8 cellular contexts compared by ENCODE assay signal in the genomic region with DNA sequence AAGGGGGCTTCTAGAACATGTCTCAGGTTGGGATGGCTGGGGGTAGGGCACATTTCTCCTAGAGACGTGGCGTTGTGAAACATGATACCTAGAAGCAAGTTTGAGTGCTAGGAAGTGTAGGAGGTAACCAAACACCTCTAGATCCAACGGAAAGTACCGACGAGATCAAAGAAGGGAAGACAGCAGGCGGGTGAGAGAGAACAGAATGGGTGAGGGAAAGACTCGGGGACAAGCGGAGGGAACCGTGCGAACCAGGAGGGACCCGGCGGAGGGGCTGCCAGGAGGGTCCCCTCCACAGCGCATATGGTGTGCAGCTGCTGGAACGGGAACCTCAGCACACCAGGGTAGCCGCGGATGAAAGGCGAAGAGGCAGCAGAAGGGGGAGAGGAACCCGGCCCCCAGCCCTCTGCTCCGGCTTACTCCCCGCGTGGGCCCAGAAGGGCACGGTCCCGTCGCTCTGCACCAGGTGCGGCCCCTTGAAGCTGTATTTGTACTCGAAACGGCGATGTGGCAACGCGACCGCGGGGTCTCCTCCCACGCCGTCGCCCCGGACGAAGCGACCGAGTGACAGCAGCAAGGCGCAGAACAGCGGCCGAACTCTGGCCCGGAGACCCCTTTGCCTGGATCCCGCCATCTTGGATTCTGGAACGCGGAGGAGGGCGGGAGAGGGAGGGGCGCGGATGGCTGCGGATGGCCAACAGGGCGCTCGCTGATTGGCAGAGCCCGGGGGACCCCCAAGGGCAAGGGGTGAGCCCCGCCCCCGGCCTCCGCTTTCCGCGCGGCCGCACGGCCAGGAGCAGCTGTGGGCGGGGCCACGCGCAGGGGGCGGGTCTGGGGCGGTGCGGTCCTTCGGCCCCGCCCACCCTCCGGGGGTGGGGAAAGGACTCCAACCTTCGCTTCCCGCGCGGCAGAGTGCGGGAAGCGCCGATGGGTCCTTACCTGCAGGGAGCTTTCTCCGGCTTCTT. TPM values are rescaled to one million over a fixed set of nuclear protein-coding genes. Genes with fewer than 3 reads are reported as not detected.
DNase-seq lines count a peak whose midpoint lies in the region; ATAC-seq and TF ChIP-seq lines count a peak whose summit lies in the region.

A gene with protein sequence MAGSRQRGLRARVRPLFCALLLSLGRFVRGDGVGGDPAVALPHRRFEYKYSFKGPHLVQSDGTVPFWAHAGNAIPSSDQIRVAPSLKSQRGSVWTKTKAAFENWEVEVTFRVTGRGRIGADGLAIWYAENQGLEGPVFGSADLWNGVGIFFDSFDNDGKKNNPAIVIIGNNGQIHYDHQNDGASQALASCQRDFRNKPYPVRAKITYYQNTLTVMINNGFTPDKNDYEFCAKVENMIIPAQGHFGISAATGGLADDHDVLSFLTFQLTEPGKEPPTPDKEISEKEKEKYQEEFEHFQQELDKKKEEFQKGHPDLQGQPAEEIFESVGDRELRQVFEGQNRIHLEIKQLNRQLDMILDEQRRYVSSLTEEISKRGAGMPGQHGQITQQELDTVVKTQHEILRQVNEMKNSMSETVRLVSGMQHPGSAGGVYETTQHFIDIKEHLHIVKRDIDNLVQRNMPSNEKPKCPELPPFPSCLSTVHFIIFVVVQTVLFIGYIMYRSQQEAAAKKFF (minus strand): TSS at position 655 of the 965 bp plus-strand sequence. CDS start 21 bp downstream, at position 634.

- H2AFZ ChIP-seq in Loucy (ENCODE audit: low read length): peak within 1 kb of the TSS; percentile 92

- H3K36me3 ChIP-seq in H7 (replicated peaks; ENCODE audit: control insufficient read depth, insufficient read depth, low read length): peaks cover 13% of the 10 kb centered on the region
- H3K36me3 ChIP-seq in Loucy (ENCODE audit: insufficient read depth, low read length): peaks cover 10% of the 10 kb centered on the region
- H3K36me3 ChIP-seq in RWPE2 (ENCODE audit: low read depth): peaks cover 36% of the 10 kb centered on the region

- H3K27me3 Mint-ChIP-seq in activated T-helper 2 cell treated with anti-CD3 and anti-CD28 coated beads, Interferon-gamma antibody, Interleukin-2, Interleukin-4, amounts not matched to agents 10 μg/mL and 5 μg/mL and 100 μg/mL, durations not matched to agents 14 hours and 24 hours and 36 hours (ENCODE audit: low read depth): peaks cover 8% of the 10 kb centered on the region
- H3K27me3 Mint-ChIP-seq in naive thymus-derived CD8-positive, alpha-beta T cell: peaks cover 0 to 4% (median 0%) of the 10 kb centered on the region in 5 donors
- H3K27me3 Mint-ChIP-seq in stimulated activated naive B cell treated with anti-CD40 and anti-IgM and Interleukin-4, amounts not matched to agents 10 μg/mL and 1 μg/mL and 100 μg/mL, for 72 hours: no peaks in the 10 kb centered on the region

- DNase-seq in ELR (ENCODE audit: low read depth) (peak; percentile 95), H7 (peak; percentile 99), RWPE2 (ENCODE audit: low spot score) (peak; percentile 92), fibroblast of mammary gland (ENCODE audit: low read depth) (peak; percentile 89)
- peak; percentile 89 for DNase-seq in activated T-helper 2 cell treated with anti-CD3 and anti-CD28 coated beads, Interferon-gamma antibody, Interleukin-2, Interleukin-4, amounts not matched to agents 10 μg/mL and 5 μg/mL and 100 μg/mL, durations not matched to agents 14 hours and 24 hours and 36 hours (ENCODE audit: low spot score)
- DNase-seq in naive thymus-derived CD8-positive, alpha-beta T cell: peak; percentile 86 to 97 (median 90)
- peak; percentile 91 for DNase-seq in stimulated activated naive B cell treated with anti-CD40 and anti-IgM and Interleukin-4, amounts not matched to agents 10 μg/mL and 1 μg/mL and 100 μg/mL, for 72 hours

- POLR2A ChIA-PET in naive thymus-derived CD8-positive, alpha-beta T cell (lab: Charles Lee): interaction anchor here (0.5 to 1.4 kb wide), 4 partner anchors 220 to 698 kb away, joined by 4 to 7 read pairs (median 4); a partner anchor contains a TSS

- H3K79me2 ChIP-seq in Loucy (ENCODE audit: insufficient read depth, low read length): peaks cover 51% of the 10 kb centered on the region

- H3K36me3 Mint-ChIP-seq in activated T-helper 2 cell treated with anti-CD3 and anti-CD28 coated beads, Interferon-gamma antibody, Interleukin-2, Interleukin-4, amounts not matched to agents 10 μg/mL and 5 μg/mL and 100 μg/mL, durations not matched to agents 14 hours and 24 hours and 36 hours (ENCODE audit: low read depth): peaks cover 32% of the 10 kb centered on the region
- H3K36me3 Mint-ChIP-seq in naive thymus-derived CD8-positive, alpha-beta T cell: peaks cover 0 to 19% (median 3%) of the 10 kb centered on the region in 3 donors
- H3K36me3 Mint-ChIP-seq in stimulated activated naive B cell treated with anti-CD40 and anti-IgM and Interleukin-4, amounts not matched to agents 10 μg/mL and 1 μg/mL and 100 μg/mL, for 72 hours: peaks cover 4 to 6% of the 10 kb centered on the region in 2 donors

- peak within 1 kb of the TSS; percentile 100 for H3K4me3 Mint-ChIP-seq in activated T-helper 2 cell treated with anti-CD3 and anti-CD28 coated beads, Interferon-gamma antibody, Interleukin-2, Interleukin-4, amounts not matched to agents 10 μg/mL and 5 μg/mL and 100 μg/mL, durations not matched to agents 14 hours and 24 hours and 36 hours (ENCODE audit: low read depth)
- H3K4me3 Mint-ChIP-seq in naive thymus-derived CD8-positive, alpha-beta T cell: peak within 1 kb of the TSS; percentile 83 to 99 (median 94)
- H3K4me3 Mint-ChIP-seq in stimulated activated naive B cell treated with anti-CD40 and anti-IgM and Interleukin-4, amounts not matched to agents 10 μg/mL and 1 μg/mL and 100 μg/mL, for 72 hours: peak within 1 kb of the TSS; percentile 86 to 91

- peak within 1 kb of the TSS; percentile 87 for H3K4me2 ChIP-seq in Loucy (ENCODE audit: low read depth, low read length, poor library complexity, severe bottlenecking)

- H3K27ac ChIP-seq in RWPE2 (ENCODE audit: poor library complexity, severe bottlenecking): peak within 1 kb of the TSS; percentile 67

- H3K27ac Mint-ChIP-seq in activated T-helper 2 cell treated with anti-CD3 and anti-CD28 coated beads, Interferon-gamma antibody, Interleukin-2, Interleukin-4, amounts not matched to agents 10 μg/mL and 5 μg/mL and 100 μg/mL, durations not matched to agents 14 hours and 24 hours and 36 hours: peak within 1 kb of the TSS; percentile 100
- peak within 1 kb of the TSS; percentile 89 to 99 (median 94) for H3K27ac Mint-ChIP-seq in naive thymus-derived CD8-positive, alpha-beta T cell
- peak within 1 kb of the TSS; percentile 93 for H3K27ac Mint-ChIP-seq in stimulated activated naive B cell treated with anti-CD40 and anti-IgM and Interleukin-4, amounts not matched to agents 10 μg/mL and 1 μg/mL and 100 μg/mL, for 72 hours

- no peak for TF ChIP-seq CTCF in Loucy (conservative IDR thresholded peaks at IDR 0.05; ENCODE audit: low read length)
- no peak for TF ChIP-seq CTCF in RWPE2 (IDR thresholded peaks at IDR 0.05; ENCODE audit: poor library complexity, severe bottlenecking)
- TF ChIP-seq CTCF in fibroblast of mammary gland (conservative IDR thresholded peaks at IDR 0.05; ENCODE audit: control insufficient read depth, insufficient read depth, low read depth, low read length): no peak

- H3K9ac ChIP-seq in Loucy (ENCODE audit: low read depth, low read length, poor library complexity, severe bottlenecking): peak within 1 kb of the TSS; percentile 95

- H4K20me1 ChIP-seq in Loucy (ENCODE audit: insufficient read depth, low read length, poor library complexity, severe bottlenecking): peaks cover 49% of the 10 kb centered on the region

- H3K9me3 ChIP-seq in Loucy (ENCODE audit: insufficient read depth, low read depth, low read length) (no peaks in the 10 kb centered on the region), RWPE2 (ENCODE audit: severe bottlenecking) (no peaks in the 10 kb centered on the region)

- H3K4me3 ChIP-seq in H7 (ENCODE audit: insufficient read depth, low read depth, low read length) (peak within 1 kb of the TSS; percentile 100), Loucy (ENCODE audit: low read length, poor library complexity, severe bottlenecking) (peak within 1 kb of the TSS; percentile 97), RWPE2 (ENCODE audit: severe bottlenecking) (peak within 1 kb of the TSS; percentile 79), fibroblast of mammary gland (ENCODE audit: control insufficient read depth, low read depth, low read length) (peak within 1 kb of the TSS; percentile 69)

- no peaks in the 10 kb centered on the region for H3K9me3 Mint-ChIP-seq in activated T-helper 2 cell treated with anti-CD3 and anti-CD28 coated beads, Interferon-gamma antibody, Interleukin-2, Interleukin-4, amounts not matched to agents 10 μg/mL and 5 μg/mL and 100 μg/mL, durations not matched to agents 14 hours and 24 hours and 36 hours
- no peaks in the 10 kb centered on the region for H3K9me3 Mint-ChIP-seq in naive thymus-derived CD8-positive, alpha-beta T cell
- no peaks in the 10 kb centered on the region for H3K9me3 Mint-ChIP-seq in stimulated activated naive B cell treated with anti-CD40 and anti-IgM and Interleukin-4, amounts not matched to agents 10 μg/mL and 1 μg/mL and 100 μg/mL, for 72 hours

- peaks cover 33% of the 10 kb centered on the region for H3K27me3 ChIP-seq in H7 (ENCODE audit: control insufficient read depth, insufficient read depth, low read length)
- peaks cover 12% of the 10 kb centered on the region for H3K27me3 ChIP-seq in Loucy (ENCODE audit: insufficient read depth, low read length, poor library complexity, severe bottlenecking)
- H3K27me3 ChIP-seq in RWPE2 (ENCODE audit: insufficient read depth, poor library complexity, severe bottlenecking): no peaks in the 10 kb centered on the region

- H3K4me1 ChIP-seq in Loucy (ENCODE audit: insufficient read depth, low read length, poor library complexity, severe bottlenecking) (peaks cover 46% of the 10 kb centered on the region), RWPE2 (ENCODE audit: insufficient read depth, poor library complexity, severe bottlenecking) (peaks cover 6% of the 10 kb centered on the region)

- intact Hi-C loops in activated T-helper 2 cell treated with anti-CD3 and anti-CD28 coated beads, Interferon-gamma antibody, Interleukin-2, Interleukin-4, amounts not matched to agents 10 μg/mL and 5 μg/mL and 100 μg/mL, durations not matched to agents 14 hours and 24 hours and 36 hours (cut with micrococcal nuclease): loop anchor here (1.0 to 5.0 kb wide), 5 partner anchors 19 to 687 kb away; a partner anchor contains a TSS

- no peaks in the 10 kb centered on the region for H3K9me2 ChIP-seq in Loucy (replicated peaks; ENCODE audit: low read depth, low read length)

- ATAC-seq in RWPE2 (ENCODE audit: low read depth): peak; percentile 93
- peak; percentile 87 to 93 for ATAC-seq in naive thymus-derived CD8-positive, alpha-beta T cell
- peak; percentile 96 to 97 for ATAC-seq in stimulated activated naive B cell treated with anti-CD40 and anti-IgM and Interleukin-4, amounts not matched to agents 10 μg/mL and 1 μg/mL and 100 μg/mL, for 72 hours (replicated peaks)

- H3F3A ChIP-seq in Loucy (ENCODE audit: low read depth): no peaks in the 10 kb centered on the region

- H3K4me1 Mint-ChIP-seq in activated T-helper 2 cell treated with anti-CD3 and anti-CD28 coated beads, Interferon-gamma antibody, Interleukin-2, Interleukin-4, amounts not matched to agents 10 μg/mL and 5 μg/mL and 100 μg/mL, durations not matched to agents 14 hours and 24 hours and 36 hours (ENCODE audit: low read depth): peaks cover 29% of the 10 kb centered on the region
- H3K4me1 Mint-ChIP-seq in naive thymus-derived CD8-positive, alpha-beta T cell: peaks cover 15 to 34% (median 31%) of the 10 kb centered on the region in 4 donors
- H3K4me1 Mint-ChIP-seq in stimulated activated naive B cell treated with anti-CD40 and anti-IgM and Interleukin-4, amounts not matched to agents 10 μg/mL and 1 μg/mL and 100 μg/mL, for 72 hours: peaks cover 9 to 25% of the 10 kb centered on the region in 2 donors

RNA-seq across cellular contexts. Expression of the gene that starts here (rescaled TPM):
- total RNA-seq in H7 (2014; rRNA removed; shearing (Covaris generic)): 65.7 and 75.2 TPM in 2 replicates
- 141 and 146 TPM in 2 replicates for total RNA-seq in activated T-helper 2 cell treated with anti-CD3 and anti-CD28 coated beads, Interferon-gamma antibody, Interleukin-2, Interleukin-4, amounts not matched to agents 10 μg/mL and 5 μg/mL and 100 μg/mL, durations not matched to agents 14 hours and 24 hours and 36 hours
- total RNA-seq in naive thymus-derived CD8-positive, alpha-beta T cell: 10 to 100 TPM; 40.7 to 52.5 TPM
- polyA plus RNA-seq in naive thymus-derived CD8-positive, alpha-beta T cell: 10 to 100 TPM; 27.5 to 38.4 (median 38.0) TPM

Comparison
In these comparisons a context has a peak if more than half of its experiments do, and no peak if none do; other contexts are left out.
1. Peak in every context shown above with its lines: DNase-seq, ATAC-seq, H3K4me3 ChIP-seq and H3K27ac ChIP-seq.